ENCODE assay signal across 23 cellular contexts in the genomic region with DNA sequence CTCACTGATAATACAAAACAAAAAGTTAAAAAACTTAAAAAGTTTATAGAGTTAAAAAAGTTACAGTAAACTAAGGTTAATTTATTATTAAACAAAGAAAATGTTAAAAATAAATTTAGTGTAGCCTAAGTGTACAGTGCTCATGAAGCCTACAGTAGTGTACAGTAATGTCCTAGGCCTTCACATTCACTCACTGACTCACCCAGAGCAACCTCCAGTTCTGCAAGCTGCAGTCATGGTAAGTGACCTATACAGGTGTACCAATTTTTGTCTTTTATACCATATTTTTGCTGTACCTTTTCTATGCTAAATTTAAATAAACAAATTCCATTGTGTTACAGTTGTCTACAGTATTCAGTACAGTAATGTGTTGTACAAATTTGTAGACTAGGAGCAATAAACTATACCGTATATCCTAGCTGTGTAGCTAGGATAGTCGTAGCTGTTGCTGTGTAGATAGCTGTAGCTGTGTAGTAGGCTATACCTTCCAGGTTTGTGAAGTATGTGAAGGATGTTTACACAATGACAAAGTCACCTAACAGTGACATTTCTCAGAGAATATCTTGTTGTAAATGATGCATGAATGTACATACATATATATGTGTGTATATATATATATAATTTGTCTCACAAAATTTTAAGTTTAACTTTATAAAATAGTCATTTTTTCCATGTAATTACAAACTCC.
DNase-seq lines count a peak whose midpoint lies in the region; ATAC-seq, FAIRE-seq and TF ChIP-seq lines count a peak whose summit lies in the region.
"Had no signal": no experiment of that assay in that cellular context is flagged by ENCODE, and none has a peak within 500 bp of the region (broad histone marks: within the 10 kb centered on the region; RNA-seq: fewer than 3 reads in every experiment).

No MANE protein-coding gene starts in this region.

- H3K9me3 ChIP-seq in GM23248 (ENCODE audit: low read depth) (no peaks in the 10 kb centered on the region), PC-9 (ENCODE audit: insufficient read depth, low read depth) (peaks cover 17% of the 10 kb centered on the region), small intestine (ENCODE audit: control insufficient read depth, low read depth) (no peaks in the 10 kb centered on the region), ascending aorta (no peaks in the 10 kb centered on the region)

- H3K9me2 ChIP-seq in GM23248 (ENCODE audit: insufficient read depth): no peaks in the 10 kb centered on the region
- no peaks in the 10 kb centered on the region for H3K9me2 ChIP-seq in PC-9 (ENCODE audit: insufficient read depth)

- H2AFZ ChIP-seq in GM23248 (no peak overlapping the region), PC-9 (no peak overlapping the region)

- DNase-seq in GM23248 (peak; percentile 33), PC-9 (peak in 1 of 2 experiments; percentile 56), epithelial cell of esophagus (ENCODE audit: low read depth) (peak; percentile 63), small intestine (no peak), ascending aorta (ENCODE audit: low spot score in 2 of 2) (no peak), DMS79 (lab: John Stamatoyannopoulos, UW) (no peak), NCI-H2029 (lab: John Stamatoyannopoulos, UW) (no peak)
- DNase-seq: AML-193, GF-D8, GOT3, NCI-H1048, NCI-H146, NCI-H2081 treated with DMSO at 0.1 percent for 48 hours, NCI-H510A treated with DMSO at 0.1 percent for 48 hours, NCI-H82, SW 1271, T-helper 2 cell had no signal

- POLR2A ChIA-PET in PC-9 (lab: Charles Lee; ENCODE audit: unreplicated experiment): interaction anchor here (0.6 kb wide), 2 partner anchors 11 to 25 kb away, joined by 3 to 7 read pairs; no protein-coding TSS in a partner anchor

- H3K4me1 ChIP-seq in GM23248 (ENCODE audit: insufficient read depth) (peaks cover 35% of the 10 kb centered on the region), PC-9 (replicated peaks; ENCODE audit: insufficient read depth) (peaks cover 65% of the 10 kb centered on the region), small intestine (ENCODE audit: control insufficient read depth in 2 of 2, insufficient read depth in 1 of 2, low read depth in 1 of 2, low read length in 1 of 2) (peaks cover 0 to 4% of the 10 kb centered on the region in 2 donors), ascending aorta (peaks cover 0 to 23% of the 10 kb centered on the region in 2 donors)

- no peak overlapping the region for H3K9ac ChIP-seq in GM23248
- H3K9ac ChIP-seq: KMS-11 had no signal

- in situ Hi-C loops in GM23248 (cut with MboI): no loop called here

- ATAC-seq in GM19328 (IDR thresholded peaks at IDR 0.05; ENCODE audit: unreplicated experiment): no peak
- ATAC-seq: HepG2, Right ventricle myocardium inferior had no signal

- H4K20me1 ChIP-seq in GM23248 (ENCODE audit: insufficient read depth) (no peaks in the 10 kb centered on the region), PC-9 (ENCODE audit: insufficient read depth) (no peaks in the 10 kb centered on the region)

- H3K27me3 ChIP-seq in GM23248 (replicated peaks; ENCODE audit: insufficient read depth) (no peaks in the 10 kb centered on the region), PC-9 (ENCODE audit: insufficient read depth, low read depth) (no peaks in the 10 kb centered on the region), small intestine (ENCODE audit: control insufficient read depth in 2 of 2, insufficient read depth in 2 of 2, low read length in 2 of 2) (no peaks in the 10 kb centered on the region), ascending aorta (no peaks in the 10 kb centered on the region)

- TF ChIP-seq CTCF in PC-9 (conservative IDR thresholded peaks at IDR 0.05): no peak
- TF ChIP-seq CTCF in epithelial cell of esophagus (IDR thresholded peaks at IDR 0.05; ENCODE audit: insufficient read depth, low read depth, low read length, missing control alignments): no peak
- TF ChIP-seq CTCF in ascending aorta (IDR thresholded peaks at IDR 0.05): no peak

- H3K79me2 ChIP-seq in GM23248 (ENCODE audit: insufficient read depth): no peaks in the 10 kb centered on the region
- H3K79me2 ChIP-seq in PC-9 (ENCODE audit: low read depth): no peaks in the 10 kb centered on the region

- no peak overlapping the region for H3K4me3 ChIP-seq in GM23248
- H3K4me3 ChIP-seq in PC-9: no peak overlapping the region
- no peak overlapping the region for H3K4me3 ChIP-seq in epithelial cell of esophagus (ENCODE audit: low read length)
- H3K4me3 ChIP-seq in small intestine (ENCODE audit: low read depth in 1 of 2, low read length in 2 of 2): no peak overlapping the region
- H3K4me3 ChIP-seq in ascending aorta: no peak overlapping the region

- no TSS peak for BruUV-seq in PC-9 (replicated peaks; lab: Mats Ljungman, UMichigan)

- H3F3A ChIP-seq in GM23248 (ENCODE audit: insufficient read depth) (peaks cover 23% of the 10 kb centered on the region), PC-9 (ENCODE audit: insufficient read depth, low read depth) (peaks cover 39% of the 10 kb centered on the region)

- CTCF ChIA-PET in PC-9 (lab: Charles Lee): no interaction called here

- no peak overlapping the region for H3K27ac ChIP-seq in GM23248
- H3K27ac ChIP-seq in PC-9: peak overlapping the region; percentile 38
- no peak overlapping the region for H3K27ac ChIP-seq in small intestine (ENCODE audit: low read depth in 1 of 2, low read length in 1 of 2)
- H3K27ac ChIP-seq in ascending aorta: no peak overlapping the region
- H3K27ac ChIP-seq: C4-2B, KMS-11 had no signal

- H3K36me3 ChIP-seq in GM23248 (ENCODE audit: low read depth) (no peaks in the 10 kb centered on the region), PC-9 (ENCODE audit: low read depth) (no peaks in the 10 kb centered on the region), small intestine (ENCODE audit: control insufficient read depth in 2 of 2, insufficient read depth in 2 of 2, low read length in 2 of 2) (no peaks in the 10 kb centered on the region), ascending aorta (no peaks in the 10 kb centered on the region)

- WGBS in GM23248 (ENCODE audit: low coverage in 1 of 2, low lambda C conversion rate in 2 of 2, missing lambda C conversion rate in 2 of 2), 2 experiments: 96 to 100% methylated on average over 2 of the region's 2 CpGs
- 66 to 88% (median 86%) methylated on average over 2 of the region's 2 CpGs for WGBS in small intestine, 3 donors

- FAIRE-seq in small intestine (lab: Jason Lieb, UNC): peak; percentile 19
- FAIRE-seq: GM19239, HepG2 had no signal

- intact Hi-C loops in PC-9 (cut with micrococcal nuclease; ENCODE audit: unreplicated experiment) (loop anchor here (5.0 kb wide), 1 partner anchor 38 kb away; no protein-coding TSS in a partner anchor), ascending aorta (cut with DNase I) (no loop called here)

- H3K4me2 ChIP-seq in GM23248 (ENCODE audit: unreplicated experiment): no peak overlapping the region
- no peak overlapping the region for H3K4me2 ChIP-seq in PC-9
- H3K4me2 ChIP-seq: KMS-11 had no signal

Comparison
In these comparisons a context has a peak if more than half of its experiments do, and no peak if none do; other contexts are left out.
1. DNase-seq: peak in GM23248 (single experiment) and epithelial cell of esophagus (single experiment); none in small intestine (single experiment), ascending aorta (0 of 2), DMS79 (single experiment) and NCI-H2029 (single experiment).